In genomic region chr6:3176562-3177355, GRCh38 we compare ENCODE assay signal across 7 cellular contexts. TPM values are rescaled to one million over a fixed set of nuclear protein-coding genes. Genes with fewer than 3 reads are reported as not detected.
DNase-seq lines count a peak whose midpoint lies in the region; ATAC-seq, FAIRE-seq and TF ChIP-seq lines count a peak whose summit lies in the region.

No MANE protein-coding gene starts in this region.

- no peak overlapping the region for H3K9ac ChIP-seq in mammary epithelial cell (ENCODE audit: insufficient read depth, low read length)

- CTCF ChIA-PET in mammary epithelial cell (lab: Charles Lee; ENCODE audit: low non-redundant PET): no interaction called here

- H3K4me1 ChIP-seq in mammary epithelial cell (ENCODE audit: insufficient read depth, low read length) (peaks cover 7% of the 10 kb centered on the region), osteoblast (ENCODE audit: insufficient read depth, low read length) (peaks cover 6% of the 10 kb centered on the region)

- in situ Hi-C loops in mammary epithelial cell (cut with MboI; ENCODE audit: low sequenced_read_pairs in 2 of 2): no loop called here

- H3K36me3 ChIP-seq in mammary epithelial cell (ENCODE audit: insufficient read depth, low read length) (no peaks in the 10 kb centered on the region), osteoblast (ENCODE audit: insufficient read depth, low read length) (no peaks in the 10 kb centered on the region), WERI-Rb-1 (no peaks in the 10 kb centered on the region)

- dilution Hi-C loops in mammary epithelial cell (cut with HindIII; ENCODE audit: low sequenced_read_pairs): no loop called here

- no peak for ATAC-seq in GM19023 (IDR thresholded peaks at IDR 0.05; ENCODE audit: unreplicated experiment)

- DNase-seq in HK-2 (ENCODE audit: unreplicated experiment) (peak; percentile 60), RCC 7860 (ENCODE audit: low spot score) (peak; percentile 39), mammary epithelial cell (peak; percentile 84), osteoblast (ENCODE audit: insufficient read length, low spot score, missing footprints) (peak; percentile 96), WERI-Rb-1 (no peak), pons (ENCODE audit: low spot score) (no peak)

- FAIRE-seq in RCC 7860 (lab: Jason Lieb, UNC): no peak

- 68% methylated on average over 10 of the region's 22 CpGs for WGBS in mammary epithelial cell (ENCODE audit: low coverage, missing lambda C conversion rate)

- H3K4me3 ChIP-seq in mammary epithelial cell (replicated peaks in 1 of 3; ENCODE audit: insufficient read depth in 1 of 3, low read depth in 2 of 3, low read length in 3 of 3) (no peak overlapping the region), osteoblast (ENCODE audit: insufficient read depth, low read length) (no peak overlapping the region), WERI-Rb-1 (ENCODE audit: low read depth, low read length) (no peak overlapping the region)

- H3K79me2 ChIP-seq in mammary epithelial cell (ENCODE audit: insufficient read depth, low read length): no peaks in the 10 kb centered on the region
- H3K79me2 ChIP-seq in osteoblast (ENCODE audit: insufficient read depth, low read length): no peaks in the 10 kb centered on the region

- no TSS peak for BruUV-seq in mammary epithelial cell (replicated peaks; lab: Mats Ljungman, UMichigan)

- H3K4me2 ChIP-seq in mammary epithelial cell (ENCODE audit: insufficient read depth, low read depth, low read length) (no peak overlapping the region), osteoblast (ENCODE audit: insufficient read depth, low read length) (no peak overlapping the region)

- intact Hi-C loops in mammary epithelial cell (cut with micrococcal nuclease): no loop called here

- H3K27me3 ChIP-seq in mammary epithelial cell (ENCODE audit: insufficient read depth, low read length) (no peaks in the 10 kb centered on the region), osteoblast (ENCODE audit: insufficient read depth, low read length) (peaks cover 6% of the 10 kb centered on the region), WERI-Rb-1 (ENCODE audit: insufficient read depth, low read depth, severe bottlenecking) (no peaks in the 10 kb centered on the region)

- H3K27ac ChIP-seq in mammary epithelial cell (ENCODE audit: insufficient read depth, low read depth, low read length): no peak overlapping the region
- no peak overlapping the region for H3K27ac ChIP-seq in osteoblast (ENCODE audit: low read depth, low read length)
- H3K27ac ChIP-seq in WERI-Rb-1: no peak overlapping the region

- TF ChIP-seq CTCF in mammary epithelial cell (conservative IDR thresholded peaks at IDR 0.05 in 1 of 2, IDR thresholded peaks at IDR 0.05 in 1 of 2; ENCODE audit: extremely low read depth in 1 of 2, insufficient read depth in 1 of 2, low read depth in 1 of 2, low read length in 2 of 2) (no peak), osteoblast (IDR thresholded peaks at IDR 0.05; ENCODE audit: extremely low read depth, low read depth, low read length) (no peak), WERI-Rb-1 (IDR thresholded peaks at IDR 0.05; ENCODE audit: low read depth, low read length) (no peak)

- no peak overlapping the region for H2AFZ ChIP-seq in mammary epithelial cell (ENCODE audit: low read depth, low read length)
- no peak overlapping the region for H2AFZ ChIP-seq in osteoblast (ENCODE audit: low read length)

- H3K9me3 ChIP-seq in mammary epithelial cell (replicated peaks; ENCODE audit: insufficient read depth, low read length) (no peaks in the 10 kb centered on the region), osteoblast (ENCODE audit: low read depth, low read length) (no peaks in the 10 kb centered on the region), WERI-Rb-1 (ENCODE audit: severe bottlenecking) (no peaks in the 10 kb centered on the region)

- no peaks in the 10 kb centered on the region for H4K20me1 ChIP-seq in mammary epithelial cell (ENCODE audit: insufficient read depth, low read length)
- H4K20me1 ChIP-seq in osteoblast (ENCODE audit: insufficient read depth, low read length): no peaks in the 10 kb centered on the region

RNA-seq across cellular contexts. Expression of gene TUBB2A, which starts 19.4 kb away (rescaled TPM):
- 100 to 1,000 TPM in 1 of 2 donors, 10 to 100 TPM in 1; 70.2 to 214 TPM for total RNA-seq in mammary epithelial cell
- 122 TPM for polyA plus RNA-seq in mammary epithelial cell
- polyA minus RNA-seq in mammary epithelial cell: 85.7 TPM
- 44.5 and 49.5 TPM in 2 replicates for total RNA-seq in osteoblast

RNA-seq across cellular contexts. Expression of gene TUBB2B, which starts 50.7 kb away (rescaled TPM):
- total RNA-seq in mammary epithelial cell: 10 to 100 TPM in 1 of 2 donors, 1 to 10 TPM in 1; 3.1 to 31.8 TPM
- 5.7 TPM for polyA plus RNA-seq in mammary epithelial cell
- polyA minus RNA-seq in mammary epithelial cell: 3.5 TPM
- 5.6 and 9.0 TPM in 2 replicates for total RNA-seq in osteoblast

RNA-seq across cellular contexts. Expression of gene BPHL, which starts 58.2 kb away (rescaled TPM):
- total RNA-seq in mammary epithelial cell (10 to 100 TPM; 24.8 to 25.8 TPM), osteoblast (19.9 and 20.3 TPM in 2 replicates)
- 17.7 TPM for polyA plus RNA-seq in mammary epithelial cell
- not detected for polyA minus RNA-seq in mammary epithelial cell

Comparison
In these comparisons a context has a peak if more than half of its experiments do, and no peak if none do; other contexts are left out.
1. DNase-seq: peak in HK-2 (single experiment), RCC 7860 (single experiment), mammary epithelial cell (single experiment) and osteoblast (single experiment); none in WERI-Rb-1 (single experiment) and pons (single experiment).